In the genomic region with DNA sequence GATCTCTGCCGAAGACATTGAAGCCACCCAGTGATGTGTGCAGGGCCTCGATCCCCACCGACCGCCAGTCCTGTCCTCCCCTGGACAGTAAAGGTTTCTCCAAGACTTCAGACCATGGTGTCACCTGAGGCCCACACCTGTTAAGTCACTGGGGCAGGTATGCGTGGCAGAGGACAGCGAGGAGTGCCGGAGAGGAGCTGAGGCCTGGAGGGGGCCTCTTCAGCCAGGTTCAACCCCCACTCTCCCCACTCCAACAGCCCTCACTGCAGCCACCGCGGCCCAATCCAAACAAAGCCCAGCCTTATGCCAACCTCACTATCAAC, we compare ENCODE assay signal across 13 cellular contexts. TPM values are rescaled to one million over a fixed set of nuclear protein-coding genes. Genes with fewer than 3 reads are reported as not detected.
DNase-seq lines count a peak whose midpoint lies in the region; ATAC-seq and TF ChIP-seq lines count a peak whose summit lies in the region.
"Had no signal": no experiment of that assay in that cellular context is flagged by ENCODE, and none has a peak within 500 bp of the region (broad histone marks: within the 10 kb centered on the region; RNA-seq: fewer than 3 reads in every experiment).

No MANE protein-coding gene starts in this region.

- H3K4me1 ChIP-seq in right atrium auricular region, result peaks cover 0 to 31% of the 10 kb centered on the region in 2 donors

- H3K4me1 Mint-ChIP-seq in activated B cell treated with CpG ODN at 0.5 μM for 24 hours (peaks cover 33% of the 10 kb centered on the region), glutamatergic neuron (ENCODE audit: low read depth, unreplicated experiment) (peaks cover 26% of the 10 kb centered on the region), endothelial cell (ENCODE audit: unreplicated experiment) (peaks cover 4% of the 10 kb centered on the region)
- peaks cover 66% of the 10 kb centered on the region for H3K4me1 Mint-ChIP-seq in stimulated activated effector memory CD8-positive, alpha-beta T cell treated with anti-CD3 and anti-CD28 coated beads, Interleukin-12 subunit alpha, Interleukin-12 subunit beta, amount 100 ng/mL, for 72 hours

- H3K36me3 Mint-ChIP-seq in activated B cell treated with CpG ODN at 0.5 μM for 24 hours (ENCODE audit: low read depth) (peaks cover 3% of the 10 kb centered on the region), glutamatergic neuron (ENCODE audit: unreplicated experiment) (peaks cover 4% of the 10 kb centered on the region), endothelial cell (ENCODE audit: low read depth, unreplicated experiment) (peaks cover 4% of the 10 kb centered on the region)
- H3K36me3 Mint-ChIP-seq in stimulated activated effector memory CD8-positive, alpha-beta T cell treated with anti-CD3 and anti-CD28 coated beads, Interleukin-12 subunit alpha, Interleukin-12 subunit beta, amount 100 ng/mL, for 72 hours, result peaks cover 5% of the 10 kb centered on the region

- CTCF ChIA-PET in activated B cell treated with CpG ODN at 0.5 μM for 24 hours (lab: Charles Lee), result interaction anchor here (0.7 kb wide), 1 partner anchor 238 kb away, joined by 3 read pairs; a partner anchor contains a TSS

- TF ChIP-seq CTCF in right atrium auricular region (IDR thresholded peaks at IDR 0.05) (no peak), activated B cell treated with CpG ODN at 0.5 μM for 24 hours (IDR thresholded peaks at IDR 0.05) (no peak), glutamatergic neuron (IDR thresholded peaks at IDR 0.05; ENCODE audit: partially characterized antibody, unreplicated experiment) (no peak), endothelial cell (IDR thresholded peaks at IDR 0.05; ENCODE audit: unreplicated experiment) (no peak)

- DNase-seq in right atrium auricular region (ENCODE audit: low spot score) (no peak), Right ventricle myocardium superior (no peak), activated B cell treated with CpG ODN at 0.5 μM for 24 hours (no peak), glutamatergic neuron (no peak), EL (no peak), endothelial cell (ENCODE audit: low spot score) (no peak)
- DNase-seq in stimulated activated effector memory CD8-positive, alpha-beta T cell treated with anti-CD3 and anti-CD28 coated beads, Interleukin-12 subunit alpha, Interleukin-12 subunit beta, amount 100 ng/mL, for 72 hours (ENCODE audit: low spot score in 2 of 2), result no peak
- DNase-seq: MM.1S, NCI-H187 treated with DMSO at 0.1 percent for 48 hours had no signal

- H3K27ac ChIP-seq in right atrium auricular region, result peak overlapping the region; percentile 70 to 71
- H3K27ac ChIP-seq: tibial nerve had no signal

- H3K9me3 Mint-ChIP-seq in activated B cell treated with CpG ODN at 0.5 μM for 24 hours (no peaks in the 10 kb centered on the region), glutamatergic neuron (ENCODE audit: unreplicated experiment) (peaks cover 12% of the 10 kb centered on the region), endothelial cell (ENCODE audit: unreplicated experiment) (no peaks in the 10 kb centered on the region)
- no peaks in the 10 kb centered on the region for H3K9me3 Mint-ChIP-seq in stimulated activated effector memory CD8-positive, alpha-beta T cell treated with anti-CD3 and anti-CD28 coated beads, Interleukin-12 subunit alpha, Interleukin-12 subunit beta, amount 100 ng/mL, for 72 hours
- H3K9me3 Mint-ChIP-seq: GM23338 had no signal

- H3K27me3 ChIP-seq in right atrium auricular region, result no peaks in the 10 kb centered on the region
- H3K27me3 ChIP-seq: tibial nerve had no signal

- no peak overlapping the region for H3K4me3 ChIP-seq in right atrium auricular region
- H3K4me3 ChIP-seq: GM23338, tibial nerve had no signal

- H3K27ac Mint-ChIP-seq in activated B cell treated with CpG ODN at 0.5 μM for 24 hours (no peak overlapping the region), glutamatergic neuron (ENCODE audit: unreplicated experiment) (peak overlapping the region; percentile 17), endothelial cell (ENCODE audit: unreplicated experiment) (no peak overlapping the region)
- no peak overlapping the region for H3K27ac Mint-ChIP-seq in stimulated activated effector memory CD8-positive, alpha-beta T cell treated with anti-CD3 and anti-CD28 coated beads, Interleukin-12 subunit alpha, Interleukin-12 subunit beta, amount 100 ng/mL, for 72 hours
- H3K27ac Mint-ChIP-seq: GM23338 had no signal

- H3K36me3 ChIP-seq in right atrium auricular region, result no peaks in the 10 kb centered on the region
- H3K36me3 ChIP-seq: tibial nerve had no signal

- intact Hi-C loops in Right ventricle myocardium superior (cut with DNase I) (loop anchor here (5.0 kb wide), 1 partner anchor 144 kb away; a partner anchor contains a TSS), activated B cell treated with CpG ODN at 0.5 μM for 24 hours (cut with micrococcal nuclease) (loop anchor here (5.0 to 10.0 kb wide), 2 partner anchors 56 to 406 kb away; a partner anchor contains a TSS)

- ATAC-seq in Right ventricle myocardium superior (ENCODE audit: poor library complexity), result no peak
- ATAC-seq in activated B cell treated with CpG ODN at 0.5 μM for 24 hours (ENCODE audit: low read depth), result no peak
- ATAC-seq in stimulated activated effector memory CD8-positive, alpha-beta T cell treated with anti-CD3 and anti-CD28 coated beads, Interleukin-12 subunit alpha, Interleukin-12 subunit beta, amount 100 ng/mL, for 72 hours, result no peak
- ATAC-seq in GM18907 (IDR thresholded peaks at IDR 0.05; ENCODE audit: unreplicated experiment), result no peak
- ATAC-seq: activated CD4-positive, CD25-positive, alpha-beta regulatory T cell treated with anti-CD3 and anti-CD28 coated beads, Interleukin-2, amount 50 U/mL, for 24 hours; GM23338 had no signal

- no peaks in the 10 kb centered on the region for H3K9me3 ChIP-seq in right atrium auricular region
- H3K9me3 ChIP-seq: tibial nerve had no signal

- POLR2A ChIA-PET in activated B cell treated with CpG ODN at 0.5 μM for 24 hours (lab: Charles Lee), result no interaction called here

- H3K27me3 Mint-ChIP-seq in activated B cell treated with CpG ODN at 0.5 μM for 24 hours, result no peaks in the 10 kb centered on the region
- H3K27me3 Mint-ChIP-seq in glutamatergic neuron (ENCODE audit: unreplicated experiment), result peaks cover 10% of the 10 kb centered on the region
- peaks cover 5% of the 10 kb centered on the region for H3K27me3 Mint-ChIP-seq in endothelial cell (ENCODE audit: unreplicated experiment)

- H3K4me3 Mint-ChIP-seq in activated B cell treated with CpG ODN at 0.5 μM for 24 hours, result peak overlapping the region; percentile 89
- peak overlapping the region; percentile 90 for H3K4me3 Mint-ChIP-seq in glutamatergic neuron (ENCODE audit: unreplicated experiment)
- peak overlapping the region; percentile 84 for H3K4me3 Mint-ChIP-seq in stimulated activated effector memory CD8-positive, alpha-beta T cell treated with anti-CD3 and anti-CD28 coated beads, Interleukin-12 subunit alpha, Interleukin-12 subunit beta, amount 100 ng/mL, for 72 hours
- H3K4me3 Mint-ChIP-seq in endothelial cell (ENCODE audit: unreplicated experiment), result no peak overlapping the region

RNA-seq across cellular contexts. Expression of a gene that starts 2.4 kb away (rescaled TPM):
- total RNA-seq in right atrium auricular region (10 to 100 TPM; 10.3 to 24.6 TPM), Right ventricle myocardium superior (9.1 TPM), activated B cell treated with CpG ODN at 0.5 μM for 24 hours (44.1 and 52.4 TPM in 2 replicates), glutamatergic neuron (ENCODE audit: unreplicated experiment) (161 TPM), endothelial cell (ENCODE audit: unreplicated experiment) (89.6 TPM)
